11 cellular contexts compared by ENCODE assay signal in the genomic region with DNA sequence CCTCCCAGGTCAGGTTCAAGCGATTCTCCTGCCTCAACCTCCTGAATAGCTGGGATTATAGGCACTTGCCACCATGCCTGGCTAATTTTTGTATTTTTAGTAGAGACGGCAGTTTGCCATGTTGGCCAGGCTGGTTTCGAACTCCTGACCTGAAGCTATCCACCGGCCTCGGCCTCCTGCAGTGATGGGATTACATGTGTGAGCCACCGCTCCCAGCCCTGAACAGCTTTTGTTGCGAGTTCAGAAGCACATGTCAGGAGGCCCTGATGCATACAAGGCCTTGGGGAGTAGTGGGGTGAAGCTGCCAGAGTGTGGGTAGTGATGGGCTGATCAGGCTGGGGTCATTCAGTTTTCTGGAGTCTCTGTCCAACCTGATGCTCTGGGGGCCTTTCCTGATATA.
"Had no signal": no experiment of that assay in that cellular context is flagged by ENCODE, and none has a peak within 500 bp of the region (broad histone marks: within the 10 kb centered on the region; RNA-seq: fewer than 3 reads in every experiment).

No MANE protein-coding gene starts in this region.

- DNase-seq: GM23248, GOT3, H7, H9, HCEC 1CT, HFFc6 had no signal

- H3K9me3 ChIP-seq: HAP-1 had no signal

- H3K4me3 ChIP-seq: GM23248, GM23338, HAP-1 had no signal

- FAIRE-seq: H1, H54 had no signal

- H3K36me3 ChIP-seq: HAP-1 had no signal

- H3K9me3 Mint-ChIP-seq: GM23338, H9, HFFc6 had no signal

- H3K27ac Mint-ChIP-seq: GM23338, H9, HFFc6 had no signal

- H3K4me1 ChIP-seq: HAP-1 had no signal

- H3K4me3 Mint-ChIP-seq: GM23338, H9, HFFc6 had no signal

- H3K27ac ChIP-seq: GM23248 had no signal

- H2AFZ ChIP-seq: GM23248, GM23338 had no signal

- H3K9ac ChIP-seq: GM23248 had no signal

- ATAC-seq: GM23338, HCT116 had no signal

- H3K4me2 ChIP-seq: GM23338 had no signal
